ENCODE assay signal across 12 cellular contexts in genomic region chr6:141451508-141452353, GRCh38.
DNase-seq lines count a peak whose midpoint lies in the region; ATAC-seq, FAIRE-seq and TF ChIP-seq lines count a peak whose summit lies in the region.
"Had no signal": no experiment of that assay in that cellular context is flagged by ENCODE, and none has a peak within 500 bp of the region (broad histone marks: within the 10 kb centered on the region; RNA-seq: fewer than 3 reads in every experiment).

No MANE protein-coding gene starts in this region.

- H3K4me3 ChIP-seq in A549 = no peak overlapping the region
- no peak overlapping the region for H3K4me3 ChIP-seq in HAP-1
- H3K4me3 ChIP-seq in WERI-Rb-1 (ENCODE audit: low read depth, low read length) = no peak overlapping the region
- no peak overlapping the region for H3K4me3 ChIP-seq in naive thymus-derived CD4-positive, alpha-beta T cell (ENCODE audit: low read length)
- H3K4me3 ChIP-seq: cardiac muscle cell had no signal

- in situ Hi-C loops in HAP-1 (cut with MboI; ENCODE audit: low sequenced_read_pairs) = no loop called here

- H3K27me3 Mint-ChIP-seq in naive thymus-derived CD4-positive, alpha-beta T cell = no peaks in the 10 kb centered on the region

- H3K27ac ChIP-seq in A549 = peak overlapping the region; percentile 26 to 50; a peak in 4 of 6 replicates
- no peak overlapping the region for H3K27ac ChIP-seq in WERI-Rb-1
- no peak overlapping the region for H3K27ac ChIP-seq in naive thymus-derived CD4-positive, alpha-beta T cell (ENCODE audit: low read depth, low read length)
- H3K27ac ChIP-seq: cardiac muscle cell had no signal

- POLR2A ChIA-PET in A549 (lab: Yijun Ruan, JAX) = no interaction called here
- POLR2A ChIA-PET in naive thymus-derived CD4-positive, alpha-beta T cell (lab: Charles Lee) = no interaction called here

- H3K9me3 Mint-ChIP-seq in naive thymus-derived CD4-positive, alpha-beta T cell = no peaks in the 10 kb centered on the region

- no peaks in the 10 kb centered on the region for H3K36me3 Mint-ChIP-seq in naive thymus-derived CD4-positive, alpha-beta T cell

- DNase-seq in A549 (ENCODE audit: low read depth in 1 of 2, low spot score in 1 of 2) (peak; percentile 2 to 18), HAP-1 (ENCODE audit: low spot score in 2 of 2) (peak; percentile 80 to 90), SW 1271 (lab: John Stamatoyannopoulos, UW) (peak; percentile 88 to 92), glomerular visceral epithelial cell (ENCODE audit: extremely low spot score) (peak; percentile 46), WERI-Rb-1 (no peak)
- DNase-seq in naive thymus-derived CD4-positive, alpha-beta T cell = no peak
- no peak for DNase-seq in activated CD4-positive, CD25-positive, alpha-beta regulatory T cell (lab: John Stamatoyannopoulos, UW)
- DNase-seq: C1 segment of cervical spinal cord; NCI-H2171 treated with DMSO at 0.1 percent for 48 hours; stimulated activated CD4-positive, alpha-beta T cell treated with anti-CD3 and anti-CD28 coated beads, Interleukin-12 subunit alpha, Interleukin-12 subunit beta, amount 100 ng/mL, for 4 hours had no signal

- no peak overlapping the region for H3K27ac Mint-ChIP-seq in naive thymus-derived CD4-positive, alpha-beta T cell

- H3K4me1 Mint-ChIP-seq in naive thymus-derived CD4-positive, alpha-beta T cell = peaks cover 0 to 4% (median 0%) of the 10 kb centered on the region in 7 donors

- FAIRE-seq in A549 (lab: Jason Lieb, UNC) = no peak

- H3K27me3 ChIP-seq in HAP-1 (ENCODE audit: low read depth) = no peaks in the 10 kb centered on the region
- H3K27me3 ChIP-seq in WERI-Rb-1 (ENCODE audit: insufficient read depth, low read depth, severe bottlenecking) = no peaks in the 10 kb centered on the region
- H3K27me3 ChIP-seq in naive thymus-derived CD4-positive, alpha-beta T cell (ENCODE audit: control insufficient read depth in 2 of 2, insufficient read depth in 2 of 2, low read length in 2 of 2) = no peaks in the 10 kb centered on the region
- H3K27me3 ChIP-seq: cardiac muscle cell had no signal

- H3K4me2 ChIP-seq in A549 = peak overlapping the region; percentile 10

- no peak for TF ChIP-seq CTCF in A549 (IDR thresholded peaks at IDR 0.05)
- TF ChIP-seq CTCF in WERI-Rb-1 (IDR thresholded peaks at IDR 0.05; ENCODE audit: low read depth, low read length) = no peak

- TF ChIP-seq POLR2A in A549 (IDR thresholded peaks at IDR 0.05; ENCODE audit: low read length) = no peak

- no peak for TF ChIP-seq EP300 in A549 (IDR thresholded peaks at IDR 0.05)

- peak; percentile 50 to 71; a peak in 4 of 6 replicates for ATAC-seq in A549
- ATAC-seq in naive thymus-derived CD4-positive, alpha-beta T cell = no peak
- ATAC-seq in GM19467 (IDR thresholded peaks at IDR 0.05; ENCODE audit: unreplicated experiment) = no peak

- 14% methylated on average over 1 of the region's 1 CpG for WGBS in A549 (ENCODE audit: missing lambda C conversion rate)

- TF ChIP-seq RAD21 in A549 (conservative IDR thresholded peaks at IDR 0.05 in 1 of 2, IDR thresholded peaks at IDR 0.05 in 1 of 2) = no peak

- intact Hi-C loops in naive thymus-derived CD4-positive, alpha-beta T cell (cut with micrococcal nuclease) = no loop called here

- no peaks in the 10 kb centered on the region for H3K36me3 ChIP-seq in HAP-1 (replicated peaks)
- no peaks in the 10 kb centered on the region for H3K36me3 ChIP-seq in WERI-Rb-1
- H3K36me3 ChIP-seq in naive thymus-derived CD4-positive, alpha-beta T cell (ENCODE audit: control insufficient read depth in 2 of 3, insufficient read depth in 3 of 3, low read length in 3 of 3) = no peaks in the 10 kb centered on the region
- H3K36me3 ChIP-seq: cardiac muscle cell had no signal

- no peaks in the 10 kb centered on the region for H3K9me3 ChIP-seq in A549
- no peaks in the 10 kb centered on the region for H3K9me3 ChIP-seq in HAP-1
- H3K9me3 ChIP-seq in WERI-Rb-1 (ENCODE audit: severe bottlenecking) = no peaks in the 10 kb centered on the region
- H3K9me3 ChIP-seq in naive thymus-derived CD4-positive, alpha-beta T cell (ENCODE audit: control insufficient read depth in 2 of 3, low read length in 3 of 3) = no peaks in the 10 kb centered on the region

- CTCF ChIA-PET in A549 (lab: Yijun Ruan, JAX) = no interaction called here
- CTCF ChIA-PET in naive thymus-derived CD4-positive, alpha-beta T cell (lab: Charles Lee) = no interaction called here

- H3K4me3 Mint-ChIP-seq in naive thymus-derived CD4-positive, alpha-beta T cell = no peak overlapping the region

- H3K4me1 ChIP-seq in A549 (peaks cover 15% of the 10 kb centered on the region), HAP-1 (peaks cover 24% of the 10 kb centered on the region)
- H3K4me1 ChIP-seq in naive thymus-derived CD4-positive, alpha-beta T cell (ENCODE audit: control insufficient read depth in 2 of 2, insufficient read depth in 2 of 2, low read length in 2 of 2) = no peaks in the 10 kb centered on the region

TF ChIP-seq in A549, 52 proteins besides CTCF, POLR2A, EP300 and RAD21:
- TF ChIP-seq FOSL2 (IDR thresholded peaks at IDR 0.05) = no peak
- peak; percentile 43; the same call in 1 of the 2 replicates for TF ChIP-seq FOSL2 (CRISPR knock-in tag; IDR thresholded peaks at IDR 0.05)
- no peak for TF ChIP-seq RCOR1 (IDR thresholded peaks at IDR 0.05; ENCODE audit: low read depth, low read length)

Comparison
In these comparisons a context has a peak if more than half of its experiments do, and no peak if none do; other contexts are left out.
1. ATAC-seq: peak in A549 (2 of 2); none in naive thymus-derived CD4-positive, alpha-beta T cell (single experiment) and GM19467 (single experiment).
2. DNase-seq: peak in A549 (2 of 2), HAP-1 (2 of 2), SW 1271 (2 of 2) and glomerular visceral epithelial cell (single experiment); none in WERI-Rb-1 (single experiment), naive thymus-derived CD4-positive, alpha-beta T cell (0 of 9) and activated CD4-positive, CD25-positive, alpha-beta regulatory T cell (0 of 4).
3. H3K27ac ChIP-seq: peak in A549 (2 of 2); none in WERI-Rb-1 (single experiment) and naive thymus-derived CD4-positive, alpha-beta T cell (single experiment).